ENCODE assay signal across 16 cellular contexts in the genomic region with DNA sequence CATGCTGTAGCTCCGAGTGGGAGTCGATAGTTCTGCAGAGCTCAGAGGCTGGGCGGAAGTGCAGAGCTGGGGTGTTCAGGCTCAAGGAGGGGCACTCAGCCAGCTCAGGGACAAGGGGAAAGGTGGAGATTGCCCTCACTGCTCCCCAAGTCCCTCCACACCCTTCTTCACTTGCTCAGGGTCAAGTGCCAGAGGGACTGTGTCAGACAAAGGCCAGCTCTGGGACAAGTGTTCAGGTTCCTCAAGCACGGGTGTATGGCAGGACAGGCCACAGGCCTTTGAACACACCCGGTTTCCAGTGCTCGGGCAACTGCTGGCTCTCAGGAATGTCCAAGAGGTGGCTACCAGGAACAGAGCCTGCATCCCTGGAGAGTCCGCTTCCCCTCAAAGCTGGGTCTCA.
A peak's percentile ranks its signal among the peaks of the same experiment; 100 is the strongest.
DNase-seq lines count a peak whose midpoint lies in the region; ATAC-seq and TF ChIP-seq lines count a peak whose summit lies in the region.
"Had no signal": no experiment of that assay in that cellular context is flagged by ENCODE, and none has a peak within 500 bp of the region (broad histone marks: within the 10 kb centered on the region; RNA-seq: fewer than 3 reads in every experiment).

No MANE protein-coding gene starts in this region.

- no peak overlapping the region for H3K4me3 ChIP-seq in WERI-Rb-1 (ENCODE audit: low read depth, low read length)
- H3K4me3 ChIP-seq: GM23248 had no signal

- H3K27me3 Mint-ChIP-seq in glutamatergic neuron (ENCODE audit: unreplicated experiment) = peaks cover 9% of the 10 kb centered on the region
- H3K27me3 Mint-ChIP-seq in stimulated activated memory B cell treated with anti-CD40 and anti-IgM and Interleukin-4, amounts not matched to agents 10 μg/mL and 1 μg/mL and 100 μg/mL, for 72 hours = peaks cover 20% of the 10 kb centered on the region

- peak; percentile 9 for ATAC-seq in stimulated activated memory B cell treated with anti-CD40 and anti-IgM and Interleukin-4, amounts not matched to agents 10 μg/mL and 1 μg/mL and 100 μg/mL, for 72 hours

- H3K4me3 Mint-ChIP-seq in glutamatergic neuron (ENCODE audit: unreplicated experiment) = no peak overlapping the region
- no peak overlapping the region for H3K4me3 Mint-ChIP-seq in stimulated activated memory B cell treated with anti-CD40 and anti-IgM and Interleukin-4, amounts not matched to agents 10 μg/mL and 1 μg/mL and 100 μg/mL, for 72 hours
- H3K4me3 Mint-ChIP-seq: CD4-positive, alpha-beta memory T cell had no signal

- peaks cover 8% of the 10 kb centered on the region for H3K9me3 ChIP-seq in WERI-Rb-1 (ENCODE audit: severe bottlenecking)

- TF ChIP-seq CTCF in WERI-Rb-1 (IDR thresholded peaks at IDR 0.05; ENCODE audit: low read depth, low read length) = no peak
- TF ChIP-seq CTCF in glutamatergic neuron (IDR thresholded peaks at IDR 0.05; ENCODE audit: partially characterized antibody, unreplicated experiment) = no peak

- peak overlapping the region; percentile 70 for H3K27ac ChIP-seq in WERI-Rb-1
- H3K27ac ChIP-seq: GM23248 had no signal

- no peaks in the 10 kb centered on the region for H3K36me3 ChIP-seq in WERI-Rb-1

- H3K27ac Mint-ChIP-seq in glutamatergic neuron (ENCODE audit: unreplicated experiment) = peak overlapping the region; percentile 87
- H3K27ac Mint-ChIP-seq in stimulated activated memory B cell treated with anti-CD40 and anti-IgM and Interleukin-4, amounts not matched to agents 10 μg/mL and 1 μg/mL and 100 μg/mL, for 72 hours = no peak overlapping the region
- H3K27ac Mint-ChIP-seq: CD4-positive, alpha-beta memory T cell had no signal

- H3K27me3 ChIP-seq in WERI-Rb-1 (ENCODE audit: insufficient read depth, low read depth, severe bottlenecking) = no peaks in the 10 kb centered on the region

- DNase-seq in WERI-Rb-1 (no peak), glutamatergic neuron (no peak), anterior cingulate cortex (lab: John Stamatoyannopoulos, UW) (no peak), mucosa of gallbladder (ENCODE audit: low spot score) (no peak), NCI-H446 (lab: John Stamatoyannopoulos, UW) (no peak)
- DNase-seq: C1 segment of cervical spinal cord; Calu3; CD4-positive, alpha-beta memory T cell; COR-L47; DMS53; DMS79 treated with DMSO at 0.1 percent for 48 hours; GF-D8; GM23248; H7; HCEC 1CT had no signal

- H3K36me3 Mint-ChIP-seq in glutamatergic neuron (ENCODE audit: unreplicated experiment) = peaks cover 11% of the 10 kb centered on the region
- no peaks in the 10 kb centered on the region for H3K36me3 Mint-ChIP-seq in stimulated activated memory B cell treated with anti-CD40 and anti-IgM and Interleukin-4, amounts not matched to agents 10 μg/mL and 1 μg/mL and 100 μg/mL, for 72 hours
- H3K36me3 Mint-ChIP-seq: CD4-positive, alpha-beta memory T cell had no signal

- H3K9me3 Mint-ChIP-seq in glutamatergic neuron (ENCODE audit: unreplicated experiment) = no peaks in the 10 kb centered on the region
- peaks cover 4% of the 10 kb centered on the region for H3K9me3 Mint-ChIP-seq in stimulated activated memory B cell treated with anti-CD40 and anti-IgM and Interleukin-4, amounts not matched to agents 10 μg/mL and 1 μg/mL and 100 μg/mL, for 72 hours

- H3K4me1 Mint-ChIP-seq in glutamatergic neuron (ENCODE audit: low read depth, unreplicated experiment) = peaks cover 24% of the 10 kb centered on the region
- no peaks in the 10 kb centered on the region for H3K4me1 Mint-ChIP-seq in stimulated activated memory B cell treated with anti-CD40 and anti-IgM and Interleukin-4, amounts not matched to agents 10 μg/mL and 1 μg/mL and 100 μg/mL, for 72 hours
- H3K4me1 Mint-ChIP-seq: CD4-positive, alpha-beta memory T cell had no signal
